ENCODE assay signal across 27 cellular contexts in the genomic region with DNA sequence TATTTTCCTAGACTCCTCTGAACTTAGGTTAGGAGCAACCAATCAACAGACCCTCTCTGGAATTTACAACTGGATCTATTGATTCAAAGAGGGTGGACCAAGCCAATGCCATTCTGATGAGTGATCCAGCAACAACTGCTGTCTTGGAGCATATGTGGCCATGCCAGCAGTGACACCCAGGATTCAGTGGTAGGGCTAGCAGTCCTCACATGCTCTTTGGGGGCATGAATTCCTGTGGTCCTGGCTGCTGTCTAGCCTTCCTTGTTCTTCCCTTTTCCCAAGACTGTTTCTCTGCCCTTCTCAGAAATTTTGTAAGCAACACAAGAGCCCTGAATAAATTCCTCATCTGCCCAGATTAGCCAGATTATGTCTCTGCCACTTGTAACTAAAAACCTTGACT.
"Had no signal": no experiment of that assay in that cellular context is flagged by ENCODE, and none has a peak within 500 bp of the region (broad histone marks: within the 10 kb centered on the region; RNA-seq: fewer than 3 reads in every experiment).

No MANE protein-coding gene starts in this region.

- H3K4me3 ChIP-seq: MG63, Peyer's patch, SJCRH30 had no signal

- H3K9me3 ChIP-seq: MG63, Peyer's patch, SJCRH30, SK-N-SH had no signal

- H3K4me1 ChIP-seq: Peyer's patch, SJCRH30 had no signal

- H3K27me3 ChIP-seq: MG63, Peyer's patch, SJCRH30 had no signal

- DNase-seq: activated CD4-positive, alpha-beta memory T cell treated with anti-CD3 and anti-CD28 coated beads, Interleukin-2, amount 10 ng/mL, durations not matched to agents 7 days and 5 days; activated CD4-positive, alpha-beta T cell treated with anti-CD3 and anti-CD28 coated beads, Interleukin-2, amount 50 U/mL, for 1 hour; activated CD4-positive, CD25-positive, alpha-beta regulatory T cell; activated gamma-delta T cell treated with Interleukin-2 at 50 U/mL for 16 hours; activated naive CD4-positive, alpha-beta T cell treated with anti-CD3 and anti-CD28 coated beads, Interleukin-2, amount 10 ng/mL, durations not matched to agents 7 days and 5 days; activated naive CD8-positive, alpha-beta T cell treated with anti-CD3 and anti-CD28 coated beads for 36 hours; activated T-cell treated with anti-CD3 and anti-CD28 coated beads for 4 hours; activated T-cell treated with anti-CD3 and anti-CD28 coated beads, Interleukin-2, amount 50 U/mL, for 72 hours; cerebellar nuclear complex; MG63; MV-4-11; NCI-H1092 treated with DMSO at 0.1 percent for 48 hours; NCI-H1417 treated with DMSO at 0.1 percent for 48 hours; NCI-H1694; NCI-H2029; NCI-H2107; NCI-H345; NCI-H510A; NCI-H526 treated with DMSO at 0.1 percent for 48 hours; NCI-H82; Peyer's patch; Right ventricle myocardium superior; SJCRH30; SK-N-SH; T-helper 1 cell had no signal

- H3K36me3 ChIP-seq: MG63, Peyer's patch, SJCRH30 had no signal

- H3K27ac ChIP-seq: Peyer's patch, RWPE1, SJCRH30, VCaP had no signal

- H3K9ac ChIP-seq: SK-N-SH had no signal
